8 cellular contexts compared by ENCODE assay signal in genomic region chr1:202237052-202237451, GRCh38. TPM values are rescaled to one million over a fixed set of nuclear protein-coding genes. Genes with fewer than 3 reads are reported as not detected.
A peak's percentile ranks its signal among the peaks of the same experiment; 100 is the strongest.
DNase-seq lines count a peak whose midpoint lies in the region; ATAC-seq, FAIRE-seq and TF ChIP-seq lines count a peak whose summit lies in the region.

No MANE protein-coding gene starts in this region.

- peak overlapping the region; percentile 78 for H3K27ac Mint-ChIP-seq in Caco-2 (ENCODE audit: unreplicated experiment)
- no peak overlapping the region for H3K27ac Mint-ChIP-seq in activated naive CD4-positive, alpha-beta T cell treated with anti-CD3 and anti-CD28 coated beads, Interleukin-2, amount 50 U/mL, for 72 hours

- H3K4me3 Mint-ChIP-seq in Caco-2 (ENCODE audit: unreplicated experiment), result no peak overlapping the region

- no peaks in the 10 kb centered on the region for H3K9me3 Mint-ChIP-seq in Caco-2 (ENCODE audit: unreplicated experiment)
- no peaks in the 10 kb centered on the region for H3K9me3 Mint-ChIP-seq in activated naive CD4-positive, alpha-beta T cell treated with anti-CD3 and anti-CD28 coated beads, Interleukin-2, amount 50 U/mL, for 72 hours

- no peak for FAIRE-seq in kidney (lab: Jason Lieb, UNC)

- intact Hi-C loops in Caco-2 (cut with micrococcal nuclease; ENCODE audit: unreplicated experiment) (no loop called here), kidney (cut with DNase I) (no loop called here), esophagus squamous epithelium (cut with DNase I) (no loop called here)

- BruUV-seq in Caco-2 (replicated peaks; lab: Mats Ljungman, UMichigan), result no TSS peak

- 37 to 64% methylated on average over 4 to 6 of the region's 8 CpGs for WGBS in esophagus squamous epithelium, 2 donors

- DNase-seq in Caco-2 (peak; percentile 72 to 73), NCI-H2171 treated with DMSO at 0.1 percent for 48 hours (lab: John Stamatoyannopoulos, UW) (peak; percentile 61), kidney (peak; percentile 53), thoracic aorta (ENCODE audit: low spot score) (no peak), esophagus squamous epithelium (lab: John Stamatoyannopoulos, UW) (no peak)
- peak; percentile 50 to 62 for DNase-seq in activated naive CD4-positive, alpha-beta T cell treated with anti-CD3 and anti-CD28 coated beads, Interleukin-2, amount 50 U/mL, for 72 hours (ENCODE audit: low spot score in 2 of 2)

- peaks cover 25% of the 10 kb centered on the region for H3K4me1 Mint-ChIP-seq in Caco-2 (ENCODE audit: low read depth, unreplicated experiment)

- H3K9me3 ChIP-seq in Caco-2 (no peaks in the 10 kb centered on the region), kidney (ENCODE audit: control insufficient read depth in 1 of 2, low read length in 2 of 2) (no peaks in the 10 kb centered on the region), thoracic aorta (no peaks in the 10 kb centered on the region), esophagus squamous epithelium (no peaks in the 10 kb centered on the region)

- H3K36me3 ChIP-seq in Caco-2 (ENCODE audit: control insufficient read depth, insufficient read depth, low read length) (no peaks in the 10 kb centered on the region), kidney (ENCODE audit: control insufficient read depth in 1 of 2, insufficient read depth in 2 of 2, low read length in 2 of 2) (no peaks in the 10 kb centered on the region), thoracic aorta (peaks cover 3% of the 10 kb centered on the region), esophagus squamous epithelium (no peaks in the 10 kb centered on the region)

- H3K9ac ChIP-seq in kidney (ENCODE audit: low read length in 2 of 2), result no peak overlapping the region

- H3K27me3 ChIP-seq in Caco-2 (replicated peaks; ENCODE audit: control insufficient read depth, insufficient read depth, low read length) (no peaks in the 10 kb centered on the region), thoracic aorta (replicated peaks; ENCODE audit: insufficient read depth) (no peaks in the 10 kb centered on the region), esophagus squamous epithelium (peaks cover 0 to 95% (median 0%) of the 10 kb centered on the region in 4 donors)

- H3K4me1 ChIP-seq in Caco-2, result peaks cover 28% of the 10 kb centered on the region
- no peaks in the 10 kb centered on the region for H3K4me1 ChIP-seq in kidney (ENCODE audit: control insufficient read depth in 1 of 2, insufficient read depth in 1 of 2, low read depth in 1 of 2, low read length in 2 of 2)
- peaks cover 32 to 70% of the 10 kb centered on the region in 2 donors for H3K4me1 ChIP-seq in thoracic aorta (ENCODE audit: control insufficient read depth in 1 of 2, low read depth in 2 of 2)
- H3K4me1 ChIP-seq in esophagus squamous epithelium, result peaks cover 0 to 22% (median 3%) of the 10 kb centered on the region in 3 donors

- ATAC-seq in GM21786 (IDR thresholded peaks at IDR 0.05; ENCODE audit: unreplicated experiment), result peak; percentile 56
- peak; percentile 78 to 82 for ATAC-seq in activated naive CD4-positive, alpha-beta T cell treated with anti-CD3 and anti-CD28 coated beads, Interleukin-2, amount 50 U/mL, for 72 hours
- ATAC-seq in thoracic aorta (ENCODE audit: insufficient number of reproducible peaks, low FRiP score, low read depth), result no peak
- no peak for ATAC-seq in GM18858 (IDR thresholded peaks at IDR 0.05; ENCODE audit: unreplicated experiment)

- CTCF ChIA-PET in Caco-2 (lab: Charles Lee), result interaction anchor here (0.6 kb wide), 1 partner anchor 47 kb away, joined by 3 read pairs; no protein-coding TSS in a partner anchor

- POLR2A ChIA-PET in Caco-2 (lab: Charles Lee), result no interaction called here

- no peak for TF ChIP-seq POLR2A in esophagus squamous epithelium (IDR thresholded peaks at IDR 0.05)

- H3K27ac ChIP-seq in kidney (ENCODE audit: low read depth in 2 of 2, low read length in 2 of 2) (no peak overlapping the region), thoracic aorta (peak overlapping the region; percentile 93 to 96), esophagus squamous epithelium (no peak overlapping the region)

- H3K36me3 Mint-ChIP-seq in Caco-2 (ENCODE audit: insufficient read depth, unreplicated experiment), result peaks cover 8% of the 10 kb centered on the region
- no peaks in the 10 kb centered on the region for H3K36me3 Mint-ChIP-seq in activated naive CD4-positive, alpha-beta T cell treated with anti-CD3 and anti-CD28 coated beads, Interleukin-2, amount 50 U/mL, for 72 hours

- no peaks in the 10 kb centered on the region for H3K27me3 Mint-ChIP-seq in Caco-2 (ENCODE audit: insufficient read depth, unreplicated experiment)

- H3K4me3 ChIP-seq in Caco-2 (ENCODE audit: low read depth, low read length) (no peak overlapping the region), kidney (ENCODE audit: low read length in 2 of 2) (no peak overlapping the region), thoracic aorta (no peak overlapping the region), esophagus squamous epithelium (no peak overlapping the region)

- TF ChIP-seq CTCF in Caco-2 (IDR thresholded peaks at IDR 0.05; ENCODE audit: insufficient read depth in 1 of 2, low read depth in 1 of 2, low read length in 1 of 2, severe bottlenecking in 1 of 2, unreplicated experiment in 1 of 2) (peak; percentile 39 to 58), kidney (IDR thresholded peaks at IDR 0.05; ENCODE audit: borderline replicate concordance, extremely low read depth, insufficient read depth) (no peak), thoracic aorta (IDR thresholded peaks at IDR 0.05) (peak; percentile 70), esophagus squamous epithelium (IDR thresholded peaks at IDR 0.05) (peak in 3 of 6 experiments; percentile 8 to 47 (median 21))

RNA-seq across cellular contexts. Expression of gene LGR6, which starts 43.5 kb away (rescaled TPM):
- total RNA-seq in Caco-2 (2022) (0.36 TPM in 1 of 2 replicates, not detected in the other), kidney (4.1 TPM), thoracic aorta (10 to 100 TPM; 76.6 to 99.0 TPM), esophagus squamous epithelium (1 to 10 TPM in 3 of 4 donors, under 1 TPM in 1; 0.53 to 6.4 (median 2.9) TPM)
- total RNA-seq in activated naive CD4-positive, alpha-beta T cell treated with anti-CD3 and anti-CD28 coated beads, Interleukin-2, amount 50 U/mL, for 72 hours, result under 1 TPM; 0.14 TPM
- polyA plus RNA-seq in kidney (ENCODE audit: insufficient read depth, low read depth, low replicate concordance), result 1.8 TPM

Comparison
In these comparisons a context has a peak if more than half of its experiments do, and no peak if none do; other contexts are left out.
1. DNase-seq: peak in Caco-2 (2 of 2), NCI-H2171 treated with DMSO at 0.1 percent for 48 hours (single experiment), activated naive CD4-positive, alpha-beta T cell treated with anti-CD3 and anti-CD28 coated beads, Interleukin-2, amount 50 U/mL, for 72 hours (2 of 2) and kidney (single experiment); none in thoracic aorta (single experiment) and esophagus squamous epithelium (single experiment).
2. ATAC-seq: peak in GM21786 (single experiment) and activated naive CD4-positive, alpha-beta T cell treated with anti-CD3 and anti-CD28 coated beads, Interleukin-2, amount 50 U/mL, for 72 hours (2 of 2); none in thoracic aorta (single experiment) and GM18858 (single experiment).
3. H3K27ac ChIP-seq: peak in thoracic aorta (2 of 2); none in kidney (0 of 2) and esophagus squamous epithelium (0 of 4).
4. RNA of gene LGR6, which starts 43.5 kb away (total RNA-seq): 76.6 to 99.0 TPM in thoracic aorta; 4.1 TPM in kidney (single experiment), 0.53 to 6.4 TPM in esophagus squamous epithelium, 0.36 TPM in Caco-2 and 0.14 TPM in activated naive CD4-positive, alpha-beta T cell treated with anti-CD3 and anti-CD28 coated beads, Interleukin-2, amount 50 U/mL, for 72 hours; every median in the first group is over 10 times any median in the second.